8 cellular contexts compared by ENCODE assay signal in genomic region chr4:47485047-47485692, GRCh38. TPM values are rescaled to one million over a fixed set of nuclear protein-coding genes. Genes with fewer than 3 reads are reported as not detected.
DNase-seq lines count a peak whose midpoint lies in the region; ATAC-seq, FAIRE-seq and TF ChIP-seq lines count a peak whose summit lies in the region.

ATP10D (plus strand) TSS chr4:47485275; CDS start chr4:47512541, 27,266 bp downstream.

- H2AFZ ChIP-seq in DND-41 (ENCODE audit: low read depth, low read length) = peak within 1 kb of the TSS; percentile 87
- peak within 1 kb of the TSS; percentile 89 for H2AFZ ChIP-seq in fibroblast of lung (ENCODE audit: low read length)

- H3K9ac ChIP-seq in DND-41 (ENCODE audit: low read depth, low read length) (peak within 1 kb of the TSS; percentile 64), fibroblast of lung (ENCODE audit: insufficient read depth, low read length) (peak within 1 kb of the TSS; percentile 81)

- intact Hi-C loops in activated T-helper 2 cell treated with anti-CD3 and anti-CD28 coated beads, Interferon-gamma antibody, Interleukin-2, Interleukin-4, amounts not matched to agents 10 μg/mL and 5 μg/mL and 100 μg/mL, durations not matched to agents 14 hours and 24 hours and 36 hours (cut with micrococcal nuclease) = loop anchor here (1.0 to 2.0 kb wide), 3 partner anchors 22 to 78 kb away; partner anchors contain the start of gene COMMD8
- intact Hi-C loops in naive thymus-derived CD4-positive, alpha-beta T cell (cut with micrococcal nuclease) = loop anchor here (1.0 to 10.0 kb wide), 7 partner anchors 22 to 1420 kb away; partner anchors contain the start of genes COMMD8 (in 2 of the 2), CNGA1 (in 1 of the 2), NFXL1 (in 1 of the 2) and NIPAL1 (in 1 of the 2)

- H3K4me3 ChIP-seq in DND-41 (ENCODE audit: low read depth in 1 of 2, low read length in 2 of 2) (peak within 1 kb of the TSS; percentile 75 to 77), fibroblast of lung (replicated peaks in 1 of 4; ENCODE audit: control extremely low read depth in 1 of 4, insufficient read depth in 1 of 4, low read depth in 3 of 4, low read length in 4 of 4) (peak within 1 kb of the TSS; percentile 79 to 88 (median 84))
- H3K4me3 ChIP-seq in naive thymus-derived CD4-positive, alpha-beta T cell (ENCODE audit: low read length) = peak within 1 kb of the TSS; percentile 75

- no peaks in the 10 kb centered on the region for H4K20me1 ChIP-seq in DND-41 (ENCODE audit: insufficient read depth, low read length)
- H4K20me1 ChIP-seq in fibroblast of lung (ENCODE audit: control insufficient read depth, extremely low read depth, insufficient read depth, low read length) = no peaks in the 10 kb centered on the region

- H3K9me3 Mint-ChIP-seq in activated T-helper 2 cell treated with anti-CD3 and anti-CD28 coated beads, Interferon-gamma antibody, Interleukin-2, Interleukin-4, amounts not matched to agents 10 μg/mL and 5 μg/mL and 100 μg/mL, durations not matched to agents 14 hours and 24 hours and 36 hours = no peaks in the 10 kb centered on the region
- H3K9me3 Mint-ChIP-seq in naive thymus-derived CD4-positive, alpha-beta T cell = no peaks in the 10 kb centered on the region
- H3K9me3 Mint-ChIP-seq in stimulated activated memory B cell treated with anti-CD40 and anti-IgM and Interleukin-4, amounts not matched to agents 10 μg/mL and 1 μg/mL and 100 μg/mL, for 72 hours = no peaks in the 10 kb centered on the region

- ATAC-seq in DND-41 (ENCODE audit: insufficient read depth, low read depth) (peak; percentile 98), GM21723 (IDR thresholded peaks at IDR 0.05; ENCODE audit: unreplicated experiment) (peak; percentile 96)
- ATAC-seq in naive thymus-derived CD4-positive, alpha-beta T cell = peak; percentile 97
- ATAC-seq in stimulated activated memory B cell treated with anti-CD40 and anti-IgM and Interleukin-4, amounts not matched to agents 10 μg/mL and 1 μg/mL and 100 μg/mL, for 72 hours = peak; percentile 99

- H3K27me3 ChIP-seq in DND-41 (ENCODE audit: insufficient read depth, low read length, poor library complexity) (no peaks in the 10 kb centered on the region), fibroblast of lung (ENCODE audit: control insufficient read depth, insufficient read depth, low read length) (no peaks in the 10 kb centered on the region)
- no peaks in the 10 kb centered on the region for H3K27me3 ChIP-seq in naive thymus-derived CD4-positive, alpha-beta T cell (ENCODE audit: control insufficient read depth in 2 of 2, insufficient read depth in 2 of 2, low read length in 2 of 2)

- H3K9me3 ChIP-seq in DND-41 (ENCODE audit: insufficient read depth, low read length, severe bottlenecking) = no peaks in the 10 kb centered on the region
- no peaks in the 10 kb centered on the region for H3K9me3 ChIP-seq in fibroblast of lung (ENCODE audit: control insufficient read depth, insufficient read depth, low read depth, low read length)
- no peaks in the 10 kb centered on the region for H3K9me3 ChIP-seq in naive thymus-derived CD4-positive, alpha-beta T cell (ENCODE audit: control insufficient read depth in 2 of 3, low read length in 3 of 3)

- H3K36me3 ChIP-seq in DND-41 (ENCODE audit: insufficient read depth, low read length) (no peaks in the 10 kb centered on the region), fibroblast of lung (ENCODE audit: control insufficient read depth, insufficient read depth, low read length) (no peaks in the 10 kb centered on the region)
- no peaks in the 10 kb centered on the region for H3K36me3 ChIP-seq in naive thymus-derived CD4-positive, alpha-beta T cell (ENCODE audit: control insufficient read depth in 2 of 3, insufficient read depth in 3 of 3, low read length in 3 of 3)

- peaks cover 55% of the 10 kb centered on the region for H3K4me1 ChIP-seq in DND-41 (ENCODE audit: insufficient read depth, low read length)
- peaks cover 8% of the 10 kb centered on the region for H3K4me1 ChIP-seq in fibroblast of lung (ENCODE audit: control insufficient read depth, extremely low read depth, insufficient read depth, low read length)
- H3K4me1 ChIP-seq in naive thymus-derived CD4-positive, alpha-beta T cell (ENCODE audit: control insufficient read depth in 2 of 2, insufficient read depth in 2 of 2, low read length in 2 of 2) = peaks cover 7 to 9% of the 10 kb centered on the region in 2 donors

- in situ Hi-C loops in KBM-7 (cut with MboI; ENCODE audit: low pct_unique_long_range_greater_than_20kb, low sequenced_read_pairs) = no loop called here

- peak; percentile 28 for TF ChIP-seq CTCF in DND-41 (IDR thresholded peaks at IDR 0.05; ENCODE audit: borderline replicate concordance, extremely low read depth, low read length, poor library complexity, severe bottlenecking)
- TF ChIP-seq CTCF in fibroblast of lung (conservative IDR thresholded peaks at IDR 0.05 in 1 of 2, IDR thresholded peaks at IDR 0.05 in 1 of 2; ENCODE audit: low read depth in 1 of 2, low read length in 2 of 2) = peak in 1 of 2 donors; percentile 12

- H3K4me2 ChIP-seq in DND-41 (ENCODE audit: insufficient read depth, low read length) (peak within 1 kb of the TSS; percentile 73), fibroblast of lung (ENCODE audit: extremely low read depth, insufficient read depth, low read length) (peak within 1 kb of the TSS; percentile 81)

- H3K4me3 Mint-ChIP-seq in activated T-helper 2 cell treated with anti-CD3 and anti-CD28 coated beads, Interferon-gamma antibody, Interleukin-2, Interleukin-4, amounts not matched to agents 10 μg/mL and 5 μg/mL and 100 μg/mL, durations not matched to agents 14 hours and 24 hours and 36 hours (ENCODE audit: low read depth) = peak within 1 kb of the TSS; percentile 90
- H3K4me3 Mint-ChIP-seq in naive thymus-derived CD4-positive, alpha-beta T cell = peak within 1 kb of the TSS; percentile 87 to 98 (median 94)
- H3K4me3 Mint-ChIP-seq in stimulated activated memory B cell treated with anti-CD40 and anti-IgM and Interleukin-4, amounts not matched to agents 10 μg/mL and 1 μg/mL and 100 μg/mL, for 72 hours = peak within 1 kb of the TSS; percentile 92

- no peaks in the 10 kb centered on the region for H3K36me3 Mint-ChIP-seq in activated T-helper 2 cell treated with anti-CD3 and anti-CD28 coated beads, Interferon-gamma antibody, Interleukin-2, Interleukin-4, amounts not matched to agents 10 μg/mL and 5 μg/mL and 100 μg/mL, durations not matched to agents 14 hours and 24 hours and 36 hours (ENCODE audit: low read depth)
- no peaks in the 10 kb centered on the region for H3K36me3 Mint-ChIP-seq in naive thymus-derived CD4-positive, alpha-beta T cell
- no peaks in the 10 kb centered on the region for H3K36me3 Mint-ChIP-seq in stimulated activated memory B cell treated with anti-CD40 and anti-IgM and Interleukin-4, amounts not matched to agents 10 μg/mL and 1 μg/mL and 100 μg/mL, for 72 hours

- peaks cover 43% of the 10 kb centered on the region for H3K79me2 ChIP-seq in DND-41 (ENCODE audit: insufficient read depth, low read length)
- peaks cover 12% of the 10 kb centered on the region for H3K79me2 ChIP-seq in fibroblast of lung (ENCODE audit: control insufficient read depth, insufficient read depth, low read length)

- peak; percentile 85 for DNase-seq in DND-41
- peak; percentile 87 for DNase-seq in KBM-7
- peak; percentile 84 for DNase-seq in RCC 7860 (ENCODE audit: low spot score)
- peak; percentile 66 for DNase-seq in activated T-helper 2 cell treated with anti-CD3 and anti-CD28 coated beads, Interferon-gamma antibody, Interleukin-2, Interleukin-4, amounts not matched to agents 10 μg/mL and 5 μg/mL and 100 μg/mL, durations not matched to agents 14 hours and 24 hours and 36 hours (ENCODE audit: low spot score)
- DNase-seq in fibroblast of lung (ENCODE audit: low read depth in 2 of 2) = peak; percentile 94 to 95
- peak; percentile 56 to 77 (median 66) for DNase-seq in naive thymus-derived CD4-positive, alpha-beta T cell

- peaks cover 20% of the 10 kb centered on the region for H3K4me1 Mint-ChIP-seq in activated T-helper 2 cell treated with anti-CD3 and anti-CD28 coated beads, Interferon-gamma antibody, Interleukin-2, Interleukin-4, amounts not matched to agents 10 μg/mL and 5 μg/mL and 100 μg/mL, durations not matched to agents 14 hours and 24 hours and 36 hours (ENCODE audit: low read depth)
- H3K4me1 Mint-ChIP-seq in naive thymus-derived CD4-positive, alpha-beta T cell = peaks cover 15 to 36% (median 26%) of the 10 kb centered on the region in 7 donors
- peaks cover 43% of the 10 kb centered on the region for H3K4me1 Mint-ChIP-seq in stimulated activated memory B cell treated with anti-CD40 and anti-IgM and Interleukin-4, amounts not matched to agents 10 μg/mL and 1 μg/mL and 100 μg/mL, for 72 hours

- H3K27ac Mint-ChIP-seq in activated T-helper 2 cell treated with anti-CD3 and anti-CD28 coated beads, Interferon-gamma antibody, Interleukin-2, Interleukin-4, amounts not matched to agents 10 μg/mL and 5 μg/mL and 100 μg/mL, durations not matched to agents 14 hours and 24 hours and 36 hours = peak within 1 kb of the TSS; percentile 43
- H3K27ac Mint-ChIP-seq in naive thymus-derived CD4-positive, alpha-beta T cell = peak within 1 kb of the TSS; percentile 78 to 97 (median 89)
- H3K27ac Mint-ChIP-seq in stimulated activated memory B cell treated with anti-CD40 and anti-IgM and Interleukin-4, amounts not matched to agents 10 μg/mL and 1 μg/mL and 100 μg/mL, for 72 hours = peak within 1 kb of the TSS; percentile 97

- H3K27ac ChIP-seq in DND-41 (ENCODE audit: low read length) (peak within 1 kb of the TSS; percentile 83), fibroblast of lung (ENCODE audit: insufficient read depth, low read length) (peak within 1 kb of the TSS; percentile 94)
- peak within 1 kb of the TSS; percentile 70 for H3K27ac ChIP-seq in naive thymus-derived CD4-positive, alpha-beta T cell (ENCODE audit: low read depth, low read length)

- CTCF ChIA-PET in naive thymus-derived CD4-positive, alpha-beta T cell (lab: Charles Lee) = interaction anchor here (0.7 to 0.8 kb wide), 2 partner anchors 22 to 1244 kb away, joined by 3 read pairs; partner anchors contain the start of gene COMMD8

- H3K27me3 Mint-ChIP-seq in activated T-helper 2 cell treated with anti-CD3 and anti-CD28 coated beads, Interferon-gamma antibody, Interleukin-2, Interleukin-4, amounts not matched to agents 10 μg/mL and 5 μg/mL and 100 μg/mL, durations not matched to agents 14 hours and 24 hours and 36 hours (ENCODE audit: low read depth) = peaks cover 9% of the 10 kb centered on the region
- H3K27me3 Mint-ChIP-seq in naive thymus-derived CD4-positive, alpha-beta T cell = peaks cover 0 to 5% (median 0%) of the 10 kb centered on the region in 5 donors
- no peaks in the 10 kb centered on the region for H3K27me3 Mint-ChIP-seq in stimulated activated memory B cell treated with anti-CD40 and anti-IgM and Interleukin-4, amounts not matched to agents 10 μg/mL and 1 μg/mL and 100 μg/mL, for 72 hours

- POLR2A ChIA-PET in naive thymus-derived CD4-positive, alpha-beta T cell (lab: Charles Lee) = interaction anchor here (1.1 to 4.4 kb wide), 2 partner anchors 21 to 429 kb away, joined by 3 to 28 read pairs; partner anchors contain the start of genes COMMD8 and NFXL1

- FAIRE-seq in RCC 7860 (lab: Jason Lieb, UNC) = peak; percentile 81

RNA-seq across cellular contexts. Expression of gene ATP10D, which starts in this region (rescaled TPM):
- total RNA-seq in activated T-helper 2 cell treated with anti-CD3 and anti-CD28 coated beads, Interferon-gamma antibody, Interleukin-2, Interleukin-4, amounts not matched to agents 10 μg/mL and 5 μg/mL and 100 μg/mL, durations not matched to agents 14 hours and 24 hours and 36 hours = 1.6 and 2.5 TPM in 2 replicates
- total RNA-seq in fibroblast of lung = 31.3 and 40.8 TPM in 2 replicates
- polyA plus RNA-seq in fibroblast of lung = 24.6 and 29.0 TPM in 2 replicates
- 14.4 and 17.7 TPM in 2 replicates for polyA plus RNA-seq in fibroblast of lung (2012)
- polyA minus RNA-seq in fibroblast of lung (ENCODE audit: low replicate concordance) = 102 and 118 TPM in 2 replicates
- 10 to 100 TPM in 1 of 5 experiments, 1 to 10 TPM in 4; 3.3 to 29.0 (median 6.1) TPM for total RNA-seq in naive thymus-derived CD4-positive, alpha-beta T cell
- 1 to 10 TPM in 1 of 2 donors, under 1 TPM in 1; 0.45 to 1.7 TPM for polyA plus RNA-seq in naive thymus-derived CD4-positive, alpha-beta T cell

Comparison
In these comparisons a context has a peak if more than half of its experiments do, and no peak if none do; other contexts are left out.
1. Peak in every context shown above with its lines: DNase-seq, ATAC-seq, H3K4me3 ChIP-seq and H3K27ac ChIP-seq.
2. RNA of gene ATP10D (polyA plus RNA-seq): 14.4 to 29.0 TPM in fibroblast of lung; 0.45 to 1.7 TPM in naive thymus-derived CD4-positive, alpha-beta T cell; every median in the first group is over 4 times any median in the second.
3. H3K27ac Mint-ChIP-seq: peak in every context shown above with its lines; median percentile 97 in stimulated activated memory B cell treated with anti-CD40 and anti-IgM and Interleukin-4, amounts not matched to agents 10 μg/mL and 1 μg/mL and 100 μg/mL, for 72 hours; 89 in naive thymus-derived CD4-positive, alpha-beta T cell; 43 in activated T-helper 2 cell treated with anti-CD3 and anti-CD28 coated beads, Interferon-gamma antibody, Interleukin-2, Interleukin-4, amounts not matched to agents 10 μg/mL and 5 μg/mL and 100 μg/mL, durations not matched to agents 14 hours and 24 hours and 36 hours.